8 cellular contexts compared by ENCODE assay signal in genomic region chrX:72713599-72714444, GRCh38. TPM values are rescaled to one million over a fixed set of nuclear protein-coding genes. Genes with fewer than 3 reads are reported as not detected.
DNase-seq lines count a peak whose midpoint lies in the region; ATAC-seq, FAIRE-seq and TF ChIP-seq lines count a peak whose summit lies in the region.
"Not testable (repeated sequence)": the region's sequence is repeated elsewhere in the genome, so short reads cannot be mapped to it uniquely, and the experiment has no call there.

Gene PHKA1 (minus strand): TSS chrX:72714306. CDS start chrX:72713880, 426 bp downstream.

- peak within 1 kb of the TSS; percentile 13 for H3K27ac Mint-ChIP-seq in activated CD4-positive, alpha-beta T cell treated with anti-CD3 and anti-CD28 coated beads, Interleukin-2, amount 10 ng/mL, durations not matched to agents 7 days and 5 days

- CTCF ChIA-PET in activated CD4-positive, alpha-beta T cell treated with anti-CD3 and anti-CD28 coated beads, Interleukin-2, amount 10 ng/mL, durations not matched to agents 7 days and 5 days (lab: Charles Lee), result not testable (repeated sequence)

- not testable (repeated sequence) for H3K79me2 ChIP-seq in hepatocyte; osteoblast (ENCODE audit: insufficient read depth, low read length)

- not testable (repeated sequence) for H3K27me3 ChIP-seq in bronchial epithelial cell (ENCODE audit: control insufficient read depth, insufficient read depth, low read length); hepatocyte; osteoblast (ENCODE audit: insufficient read depth, low read length); stomach

- peak within 1 kb of the TSS; percentile 66 for H3K4me3 Mint-ChIP-seq in activated CD4-positive, alpha-beta T cell treated with anti-CD3 and anti-CD28 coated beads, Interleukin-2, amount 10 ng/mL, durations not matched to agents 7 days and 5 days

- H3K9me3 ChIP-seq in hepatocyte (ENCODE audit: low read depth); osteoblast (ENCODE audit: low read depth, low read length); stomach: not testable (repeated sequence)

- not testable (repeated sequence) for TF ChIP-seq POLR2A in stomach (IDR thresholded peaks at IDR 0.05)

- H2AFZ ChIP-seq in hepatocyte (peak within 1 kb of the TSS; percentile 58), osteoblast (ENCODE audit: low read length) (peak within 1 kb of the TSS; percentile 76)

- peak within 1 kb of the TSS; percentile 49 for H3K4me3 ChIP-seq in bronchial epithelial cell (ENCODE audit: low read depth, low read length)
- peak within 1 kb of the TSS; percentile 2 for H3K4me3 ChIP-seq in hepatocyte
- peak within 1 kb of the TSS; percentile 69 for H3K4me3 ChIP-seq in osteoblast (ENCODE audit: insufficient read depth, low read length)
- H3K4me3 ChIP-seq in stomach, result peak within 1 kb of the TSS; percentile 45 to 51 (median 49)

- peaks cover 17% of the 10 kb centered on the region for H3K4me1 Mint-ChIP-seq in activated CD4-positive, alpha-beta T cell treated with anti-CD3 and anti-CD28 coated beads, Interleukin-2, amount 10 ng/mL, durations not matched to agents 7 days and 5 days

- H3K27ac ChIP-seq in hepatocyte (peak within 1 kb of the TSS; percentile 64), osteoblast (ENCODE audit: low read depth, low read length) (peak within 1 kb of the TSS; percentile 66), stomach (peak within 1 kb of the TSS; percentile 80 to 88 (median 83))

- intact Hi-C loops in stomach (cut with DNase I; ENCODE audit: low total_unique reads), result not testable (repeated sequence)

- TF ChIP-seq CTCF in bronchial epithelial cell (IDR thresholded peaks at IDR 0.05; ENCODE audit: insufficient read depth, low read length, severe bottlenecking); hepatocyte (IDR thresholded peaks at IDR 0.05; ENCODE audit: poor library complexity); osteoblast (IDR thresholded peaks at IDR 0.05; ENCODE audit: extremely low read depth, low read depth, low read length); stomach (IDR thresholded peaks at IDR 0.05): not testable (repeated sequence)

- DNase-seq in Daoy (ENCODE audit: low read depth) (peak; percentile 62), NCI-H510A treated with DMSO at 0.1 percent for 48 hours (lab: John Stamatoyannopoulos, UW) (peak; percentile 78), bronchial epithelial cell (ENCODE audit: low read depth) (peak; percentile 17), hepatocyte (ENCODE audit: low spot score) (peak; percentile 67), stomach (peak; percentile 58)
- DNase-seq in activated CD4-positive, alpha-beta T cell treated with anti-CD3 and anti-CD28 coated beads, Interleukin-2, amount 10 ng/mL, durations not matched to agents 7 days and 5 days, result peak; percentile 31
- DNase-seq in osteoblast (ENCODE audit: insufficient read length, low spot score, missing footprints), result not testable (repeated sequence)

- not testable (repeated sequence) for H3K36me3 Mint-ChIP-seq in activated CD4-positive, alpha-beta T cell treated with anti-CD3 and anti-CD28 coated beads, Interleukin-2, amount 10 ng/mL, durations not matched to agents 7 days and 5 days (ENCODE audit: low read depth)

- not testable (repeated sequence) for H3K27me3 Mint-ChIP-seq in activated CD4-positive, alpha-beta T cell treated with anti-CD3 and anti-CD28 coated beads, Interleukin-2, amount 10 ng/mL, durations not matched to agents 7 days and 5 days

- H3K9me3 Mint-ChIP-seq in activated CD4-positive, alpha-beta T cell treated with anti-CD3 and anti-CD28 coated beads, Interleukin-2, amount 10 ng/mL, durations not matched to agents 7 days and 5 days, result not testable (repeated sequence)

- H4K20me1 ChIP-seq in hepatocyte (ENCODE audit: insufficient read depth, poor library complexity, severe bottlenecking); osteoblast (ENCODE audit: insufficient read depth, low read length): not testable (repeated sequence)

- ATAC-seq in HG02870 (IDR thresholded peaks at IDR 0.05; ENCODE audit: unreplicated experiment), result peak; percentile 66

- peak within 1 kb of the TSS; percentile 69 for H3K4me2 ChIP-seq in hepatocyte
- peak within 1 kb of the TSS; percentile 78 for H3K4me2 ChIP-seq in osteoblast (ENCODE audit: insufficient read depth, low read length)

- H3K4me1 ChIP-seq in hepatocyte (ENCODE audit: insufficient read depth); osteoblast (ENCODE audit: insufficient read depth, low read length); stomach: not testable (repeated sequence)

- not testable (repeated sequence) for FAIRE-seq in bronchial epithelial cell (lab: Jason Lieb, UNC)

- TF ChIP-seq EP300 in stomach (IDR thresholded peaks at IDR 0.05), result not testable (repeated sequence)

- POLR2A ChIA-PET in activated CD4-positive, alpha-beta T cell treated with anti-CD3 and anti-CD28 coated beads, Interleukin-2, amount 10 ng/mL, durations not matched to agents 7 days and 5 days (lab: Charles Lee), result not testable (repeated sequence)

- not testable (repeated sequence) for H3K9me2 ChIP-seq in hepatocyte (replicated peaks; ENCODE audit: insufficient read depth)

- WGBS in hepatocyte (ENCODE audit: low lambda C conversion rate, missing lambda C conversion rate), result 47% methylated on average over 67 of the region's 80 CpGs
- 4 to 54% (median 21%) methylated on average over 12 to 80 of the region's 80 CpGs for WGBS in stomach, 5 donors

- H3K36me3 ChIP-seq in bronchial epithelial cell (ENCODE audit: control insufficient read depth, insufficient read depth, low read length); hepatocyte (replicated peaks; ENCODE audit: insufficient read depth, low read depth); osteoblast (ENCODE audit: insufficient read depth, low read length); stomach: not testable (repeated sequence)

RNA-seq across cellular contexts. Expression of gene PHKA1, which starts in this region (rescaled TPM):
- 6.4 and 9.5 TPM in 2 replicates for total RNA-seq in Daoy (2014; rRNA removed; shearing (Covaris generic))
- total RNA-seq in activated CD4-positive, alpha-beta T cell treated with anti-CD3 and anti-CD28 coated beads, Interleukin-2, amount 10 ng/mL, durations not matched to agents 7 days and 5 days, result under 1 TPM; 0.60 to 0.87 TPM
- total RNA-seq in bronchial epithelial cell (13.4 and 15.5 TPM in 2 replicates), hepatocyte (6.3 and 6.7 TPM in 2 replicates), osteoblast (4.7 and 5.6 TPM in 2 replicates), stomach (10 to 100 TPM in 2 of 5 donors, 1 to 10 TPM in 3; 2.0 to 13.4 (median 9.0) TPM)
- polyA plus RNA-seq in hepatocyte (2.7 and 4.4 TPM in 2 replicates), stomach (1 to 10 TPM; 3.1 to 4.9 (median 3.8) TPM)

Comparison
In these comparisons a context has a peak if more than half of its experiments do, and no peak if none do; other contexts are left out.
1. Peak in DNase-seq in activated CD4-positive, alpha-beta T cell treated with anti-CD3 and anti-CD28 coated beads, Interleukin-2, amount 10 ng/mL, durations not matched to agents 7 days and 5 days; RNA of the gene not detected or under 1 TPM.
2. H3K4me3 ChIP-seq: peak in every context shown above with its lines; median percentile 69 in osteoblast; 49 in bronchial epithelial cell; 49 in stomach; 2 in hepatocyte.